1 cellular context compared by ENCODE assay signal in the genomic region with DNA sequence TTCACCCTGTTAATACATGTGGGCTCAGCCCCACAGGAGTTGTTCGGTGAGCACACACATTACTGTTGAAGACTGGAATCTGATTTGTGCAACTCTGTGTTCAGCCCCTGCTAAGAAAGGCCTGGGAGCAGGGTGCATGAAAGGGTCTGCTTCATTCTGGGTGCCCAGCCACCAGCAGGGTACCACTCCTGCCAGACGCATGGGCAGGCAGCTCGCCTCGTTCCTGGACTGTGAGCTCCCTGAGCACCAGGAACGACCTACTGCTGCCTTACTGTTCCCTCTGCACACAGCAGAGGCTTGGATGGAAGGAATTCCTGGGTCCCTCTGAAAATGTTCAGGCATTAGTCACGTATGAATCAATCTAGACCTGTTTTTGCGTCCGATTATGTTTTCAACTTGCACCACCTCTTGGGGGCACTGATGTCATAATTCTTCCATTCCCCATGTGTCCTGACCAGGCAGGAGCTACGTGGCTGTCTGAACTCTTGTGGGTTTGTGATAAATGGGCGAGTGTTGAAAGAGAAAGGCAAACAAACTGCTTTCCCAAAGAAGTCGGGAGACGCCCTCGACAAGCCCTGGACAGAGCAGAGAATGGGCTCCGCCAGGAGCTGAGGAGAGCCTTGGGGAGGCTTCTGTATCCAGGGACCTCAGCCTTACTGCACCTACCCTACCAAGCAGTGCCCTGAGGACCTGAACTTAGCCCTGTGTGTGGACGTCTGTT.
TF ChIP-seq lines count a peak whose summit lies in the region.

No MANE protein-coding gene starts in this region.

TF ChIP-seq in K562, 482 proteins besides CTCF, POLR2A, EP300 and RAD21 (continued from another document and continues in another):
- TF ChIP-seq ELK1 (CRISPR knock-in tag; IDR thresholded peaks at IDR 0.05) (no peak), POLR2B (IDR thresholded peaks at IDR 0.05; ENCODE audit: low read depth, partially characterized antibody) (no peak), HES1 (IDR thresholded peaks at IDR 0.05; ENCODE audit: low read depth) (no peak), PCBP2 (IDR thresholded peaks at IDR 0.05; ENCODE audit: low read depth, low read length, poor library complexity, severe bottlenecking) (no peak), TRIM28 (IDR thresholded peaks at IDR 0.05) (no peak), ZNF79 (CRISPR knock-in tag; IDR thresholded peaks at IDR 0.05; ENCODE audit: low read depth) (no peak), ZNF41 (CRISPR knock-in tag; conservative IDR thresholded peaks at IDR 0.05) (no peak), LEF1 (IDR thresholded peaks at IDR 0.05) (peak; percentile 97), SMAD1 (IDR thresholded peaks at IDR 0.05; ENCODE audit: low read depth, low read length, partially characterized antibody) (no peak), ZBTB7A (IDR thresholded peaks at IDR 0.05; ENCODE audit: borderline replicate concordance, control insufficient read depth, low read depth, low read length) (no peak), DMBX1 (CRISPR knock-in tag; IDR thresholded peaks at IDR 0.05; ENCODE audit: borderline replicate concordance) (no peak), MYBL2 (IDR thresholded peaks at IDR 0.05; ENCODE audit: low read depth) (no peak), MYBL2 (CRISPR knock-in tag; IDR thresholded peaks at IDR 0.05; ENCODE audit: borderline replicate concordance) (no peak), ZNF408 (CRISPR knock-in tag; IDR thresholded peaks at IDR 0.05; ENCODE audit: low read depth) (no peak), MED1 (CRISPR knock-in tag; IDR thresholded peaks at IDR 0.05; ENCODE audit: borderline replicate concordance) (no peak), STAG1 (CRISPR knock-in tag; IDR thresholded peaks at IDR 0.05; ENCODE audit: borderline replicate concordance) (no peak), FOXK2 (conservative IDR thresholded peaks at IDR 0.05 in 1 of 2, IDR thresholded peaks at IDR 0.05 in 1 of 2; ENCODE audit: low read depth in 2 of 2) (peak; percentile 46 to 50; a peak in 1 of 4 replicates), CREM (IDR thresholded peaks at IDR 0.05; ENCODE audit: low read depth) (peak; percentile 81), NFYB (IDR thresholded peaks at IDR 0.05; ENCODE audit: extremely low read depth, insufficient read length) (no peak), ZBTB12 (CRISPR knock-in tag; IDR thresholded peaks at IDR 0.05) (no peak), SRF (CRISPR knock-in tag; IDR thresholded peaks at IDR 0.05) (no peak), ETV6 (IDR thresholded peaks at IDR 0.05; ENCODE audit: borderline replicate concordance in 1 of 2, low read depth in 2 of 2, low read length in 1 of 2) (no peak), ETV6 (CRISPR knock-in tag; IDR thresholded peaks at IDR 0.05; ENCODE audit: borderline replicate concordance) (peak; percentile 52; the same call in 1 of the 2 replicates), CUX1 (CRISPR knock-in tag; IDR thresholded peaks at IDR 0.05) (no peak), ZBTB26 (CRISPR knock-in tag; IDR thresholded peaks at IDR 0.05) (no peak), MBD2 (IDR thresholded peaks at IDR 0.05; ENCODE audit: borderline replicate concordance, low read depth) (no peak), ZNF644 (tag; IDR thresholded peaks at IDR 0.05; ENCODE audit: low read depth) (0 out of 2 replicates have a peak, but pooled peaks have one; percentile 35), MNT (conservative IDR thresholded peaks at IDR 0.05) (peak in 1 of 2 experiments; percentile 71; a peak in 2 of 4 replicates), HCFC1 (IDR thresholded peaks at IDR 0.05; ENCODE audit: low read depth, low read length) (no peak), ZBTB17 (CRISPR knock-in tag; IDR thresholded peaks at IDR 0.05) (0 out of 2 replicates have a peak, but pooled peaks have one; percentile 8), CBFB (CRISPR knock-in tag; IDR thresholded peaks at IDR 0.05) (peak; percentile 99), HDGF (IDR thresholded peaks at IDR 0.05) (peak; percentile 82; the same call in 1 of the 2 replicates), HNRNPK (IDR thresholded peaks at IDR 0.05; ENCODE audit: low read depth, low read length, poor library complexity, severe bottlenecking) (no peak), OTX1 (CRISPR knock-in tag; IDR thresholded peaks at IDR 0.05) (no peak), ILF3 (IDR thresholded peaks at IDR 0.05; ENCODE audit: borderline replicate concordance) (no peak), PTTG1 (tag; IDR thresholded peaks at IDR 0.05; ENCODE audit: low read depth) (no peak), RFX5 (IDR thresholded peaks at IDR 0.05; ENCODE audit: low read depth, low read length) (no peak), MAFK (IDR thresholded peaks at IDR 0.05; ENCODE audit: low read length) (0 out of 2 replicates have a peak, but pooled peaks have one; percentile 32), ZNF384 (IDR thresholded peaks at IDR 0.05; ENCODE audit: low read depth, low read length) (no peak), MXI1 (IDR thresholded peaks at IDR 0.05; ENCODE audit: low read depth, low read length) (no peak), ZKSCAN8 (CRISPR knock-in tag; IDR thresholded peaks at IDR 0.05) (no peak), SREBF2 (CRISPR knock-in tag; IDR thresholded peaks at IDR 0.05) (no peak)
- TF ChIP-seq, protein P1, sequence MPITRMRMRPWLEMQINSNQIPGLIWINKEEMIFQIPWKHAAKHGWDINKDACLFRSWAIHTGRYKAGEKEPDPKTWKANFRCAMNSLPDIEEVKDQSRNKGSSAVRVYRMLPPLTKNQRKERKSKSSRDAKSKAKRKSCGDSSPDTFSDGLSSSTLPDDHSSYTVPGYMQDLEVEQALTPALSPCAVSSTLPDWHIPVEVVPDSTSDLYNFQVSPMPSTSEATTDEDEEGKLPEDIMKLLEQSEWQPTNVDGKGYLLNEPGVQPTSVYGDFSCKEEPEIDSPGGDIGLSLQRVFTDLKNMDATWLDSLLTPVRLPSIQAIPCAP (CRISPR knock-in tag; IDR thresholded peaks at IDR 0.05; ENCODE audit: borderline replicate concordance), result no peak
- TF ChIP-seq, protein P2, sequence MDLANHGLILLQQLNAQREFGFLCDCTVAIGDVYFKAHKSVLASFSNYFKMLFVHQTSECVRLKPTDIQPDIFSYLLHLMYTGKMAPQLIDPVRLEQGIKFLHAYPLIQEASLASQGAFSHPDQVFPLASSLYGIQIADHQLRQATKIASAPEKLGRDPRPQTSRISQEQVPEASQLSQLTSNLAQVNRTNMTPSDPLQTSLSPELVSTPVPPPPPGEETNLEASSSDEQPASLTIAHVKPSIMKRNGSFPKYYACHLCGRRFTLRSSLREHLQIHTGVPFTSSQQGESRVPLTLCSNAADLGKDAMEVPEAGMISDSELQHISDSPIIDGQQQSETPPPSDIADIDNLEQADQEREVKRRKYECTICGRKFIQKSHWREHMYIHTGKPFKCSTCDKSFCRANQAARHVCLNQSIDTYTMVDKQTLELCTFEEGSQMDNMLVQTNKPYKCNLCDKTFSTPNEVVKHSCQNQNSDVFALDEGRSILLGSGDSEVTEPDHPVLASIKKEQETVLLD (IDR thresholded peaks at IDR 0.05), result no peak
- TF ChIP-seq, protein P3, sequence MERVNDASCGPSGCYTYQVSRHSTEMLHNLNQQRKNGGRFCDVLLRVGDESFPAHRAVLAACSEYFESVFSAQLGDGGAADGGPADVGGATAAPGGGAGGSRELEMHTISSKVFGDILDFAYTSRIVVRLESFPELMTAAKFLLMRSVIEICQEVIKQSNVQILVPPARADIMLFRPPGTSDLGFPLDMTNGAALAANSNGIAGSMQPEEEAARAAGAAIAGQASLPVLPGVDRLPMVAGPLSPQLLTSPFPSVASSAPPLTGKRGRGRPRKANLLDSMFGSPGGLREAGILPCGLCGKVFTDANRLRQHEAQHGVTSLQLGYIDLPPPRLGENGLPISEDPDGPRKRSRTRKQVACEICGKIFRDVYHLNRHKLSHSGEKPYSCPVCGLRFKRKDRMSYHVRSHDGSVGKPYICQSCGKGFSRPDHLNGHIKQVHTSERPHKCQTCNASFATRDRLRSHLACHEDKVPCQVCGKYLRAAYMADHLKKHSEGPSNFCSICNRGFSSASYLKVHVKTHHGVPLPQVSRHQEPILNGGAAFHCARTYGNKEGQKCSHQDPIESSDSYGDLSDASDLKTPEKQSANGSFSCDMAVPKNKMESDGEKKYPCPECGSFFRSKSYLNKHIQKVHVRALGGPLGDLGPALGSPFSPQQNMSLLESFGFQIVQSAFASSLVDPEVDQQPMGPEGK (CRISPR knock-in tag; IDR thresholded peaks at IDR 0.05; ENCODE audit: borderline replicate concordance), result no peak
- TF ChIP-seq, protein P4, sequence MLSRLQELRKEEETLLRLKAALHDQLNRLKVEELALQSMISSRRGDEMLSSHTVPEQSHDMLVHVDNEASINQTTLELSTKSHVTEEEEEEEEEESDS (CRISPR knock-in tag; IDR thresholded peaks at IDR 0.05), result no peak
